1 cellular context compared by ENCODE assay signal in the genomic region with DNA sequence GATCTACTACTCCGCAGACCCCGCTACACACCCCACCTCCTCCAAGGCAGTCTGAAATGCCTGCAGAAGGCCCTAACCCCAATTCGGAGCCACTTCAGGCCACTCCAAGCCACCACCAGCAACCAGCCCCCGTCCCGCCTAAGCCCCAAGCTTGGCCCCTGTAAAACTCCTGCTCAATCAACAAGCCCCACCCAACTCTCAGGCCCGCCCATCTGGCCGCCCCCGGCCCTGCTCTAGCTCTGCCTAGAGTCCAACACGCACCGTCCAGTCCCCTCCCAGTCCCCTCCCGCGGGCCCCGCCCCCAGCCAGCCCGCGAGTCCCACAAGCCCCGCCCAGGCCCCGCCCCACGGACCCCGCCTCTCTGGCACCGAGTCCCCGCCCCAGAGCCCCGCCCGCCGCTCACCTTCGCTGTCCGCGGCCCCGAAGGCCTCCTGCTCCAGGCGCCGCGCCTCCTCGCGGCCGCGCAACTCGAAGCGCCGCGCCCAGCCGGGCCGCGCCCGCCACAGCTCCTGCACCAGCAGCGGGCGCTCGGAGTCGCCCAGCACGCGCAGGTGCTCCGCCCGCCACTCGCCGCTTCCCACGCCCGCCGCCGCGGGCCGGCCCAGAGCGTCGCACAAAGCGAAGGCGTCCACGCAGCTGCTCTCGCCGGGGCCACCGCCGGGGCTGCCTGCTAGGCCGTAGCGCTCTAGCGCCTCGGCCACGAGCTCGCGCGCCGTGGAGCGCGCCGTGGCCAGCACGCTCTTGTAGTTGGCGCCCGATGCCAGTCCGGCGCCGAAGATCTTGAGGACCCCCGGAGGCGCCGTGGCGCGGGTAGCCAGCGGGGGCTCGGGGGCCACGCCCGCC.
TF ChIP-seq lines count a peak whose summit lies in the region.

No MANE protein-coding gene starts in this region.

TF ChIP-seq in HepG2, 621 proteins besides CTCF, POLR2A, EP300 and RAD21 (continues in another document):
- TF ChIP-seq ZNF431 (CRISPR knock-in tag; IDR thresholded peaks at IDR 0.05; ENCODE audit: borderline replicate concordance, low read depth): peak; percentile 54; the same call in 1 of the 2 replicates
- 0 out of 2 replicates have a peak, but pooled peaks have one; percentile 8 for TF ChIP-seq ZNF83 (CRISPR knock-in tag; IDR thresholded peaks at IDR 0.05; ENCODE audit: borderline replicate concordance)
- TF ChIP-seq ZNF292 (CRISPR knock-in tag; IDR thresholded peaks at IDR 0.05; ENCODE audit: borderline replicate concordance, low read depth): no peak
- TF ChIP-seq TAF1 (CRISPR knock-in tag; IDR thresholded peaks at IDR 0.05): no peak
- TF ChIP-seq MATR3 (CRISPR knock-in tag; IDR thresholded peaks at IDR 0.05): no peak
- peak; percentile 95 for TF ChIP-seq TMF1 (CRISPR knock-in tag; IDR thresholded peaks at IDR 0.05; ENCODE audit: low read depth)
- TF ChIP-seq, protein P1, sequence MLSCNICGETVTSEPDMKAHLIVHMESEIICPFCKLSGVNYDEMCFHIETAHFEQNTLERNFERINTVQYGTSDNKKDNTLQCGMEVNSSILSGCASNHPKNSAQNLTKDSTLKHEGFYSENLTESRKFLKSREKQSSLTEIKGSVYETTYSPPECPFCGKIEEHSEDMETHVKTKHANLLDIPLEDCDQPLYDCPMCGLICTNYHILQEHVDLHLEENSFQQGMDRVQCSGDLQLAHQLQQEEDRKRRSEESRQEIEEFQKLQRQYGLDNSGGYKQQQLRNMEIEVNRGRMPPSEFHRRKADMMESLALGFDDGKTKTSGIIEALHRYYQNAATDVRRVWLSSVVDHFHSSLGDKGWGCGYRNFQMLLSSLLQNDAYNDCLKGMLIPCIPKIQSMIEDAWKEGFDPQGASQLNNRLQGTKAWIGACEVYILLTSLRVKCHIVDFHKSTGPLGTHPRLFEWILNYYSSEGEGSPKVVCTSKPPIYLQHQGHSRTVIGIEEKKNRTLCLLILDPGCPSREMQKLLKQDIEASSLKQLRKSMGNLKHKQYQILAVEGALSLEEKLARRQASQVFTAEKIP (CRISPR knock-in tag; IDR thresholded peaks at IDR 0.05; ENCODE audit: borderline replicate concordance): no peak
- TF ChIP-seq YY1 (IDR thresholded peaks at IDR 0.05; ENCODE audit: insufficient read depth, insufficient replicate concordance, low read depth, low read length): peak; percentile 78
- no peak for TF ChIP-seq SOX6 (IDR thresholded peaks at IDR 0.05)
- 0 out of 2 replicates have a peak, but pooled peaks have one; percentile 23 for TF ChIP-seq SOX6 (CRISPR knock-in tag; IDR thresholded peaks at IDR 0.05)
- no peak for TF ChIP-seq NAIF1 (CRISPR knock-in tag; IDR thresholded peaks at IDR 0.05; ENCODE audit: borderline replicate concordance)
- TF ChIP-seq, protein P2, sequence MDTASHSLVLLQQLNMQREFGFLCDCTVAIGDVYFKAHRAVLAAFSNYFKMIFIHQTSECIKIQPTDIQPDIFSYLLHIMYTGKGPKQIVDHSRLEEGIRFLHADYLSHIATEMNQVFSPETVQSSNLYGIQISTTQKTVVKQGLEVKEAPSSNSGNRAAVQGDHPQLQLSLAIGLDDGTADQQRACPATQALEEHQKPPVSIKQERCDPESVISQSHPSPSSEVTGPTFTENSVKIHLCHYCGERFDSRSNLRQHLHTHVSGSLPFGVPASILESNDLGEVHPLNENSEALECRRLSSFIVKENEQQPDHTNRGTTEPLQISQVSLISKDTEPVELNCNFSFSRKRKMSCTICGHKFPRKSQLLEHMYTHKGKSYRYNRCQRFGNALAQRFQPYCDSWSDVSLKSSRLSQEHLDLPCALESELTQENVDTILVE (CRISPR knock-in tag; IDR thresholded peaks at IDR 0.05): no peak
- TF ChIP-seq ZSCAN22 (CRISPR knock-in tag; IDR thresholded peaks at IDR 0.05): peak; percentile 51; the same call in 1 of the 2 replicates
- TF ChIP-seq ZMYM4 (CRISPR knock-in tag; IDR thresholded peaks at IDR 0.05): peak; percentile 38; the same call in 1 of the 2 replicates
- TF ChIP-seq NR2C2 (CRISPR knock-in tag; IDR thresholded peaks at IDR 0.05; ENCODE audit: borderline replicate concordance): peak; percentile 56; the same call in 1 of the 2 replicates
- no peak for TF ChIP-seq DMAP1 (CRISPR knock-in tag; IDR thresholded peaks at IDR 0.05)
- TF ChIP-seq, protein P3, sequence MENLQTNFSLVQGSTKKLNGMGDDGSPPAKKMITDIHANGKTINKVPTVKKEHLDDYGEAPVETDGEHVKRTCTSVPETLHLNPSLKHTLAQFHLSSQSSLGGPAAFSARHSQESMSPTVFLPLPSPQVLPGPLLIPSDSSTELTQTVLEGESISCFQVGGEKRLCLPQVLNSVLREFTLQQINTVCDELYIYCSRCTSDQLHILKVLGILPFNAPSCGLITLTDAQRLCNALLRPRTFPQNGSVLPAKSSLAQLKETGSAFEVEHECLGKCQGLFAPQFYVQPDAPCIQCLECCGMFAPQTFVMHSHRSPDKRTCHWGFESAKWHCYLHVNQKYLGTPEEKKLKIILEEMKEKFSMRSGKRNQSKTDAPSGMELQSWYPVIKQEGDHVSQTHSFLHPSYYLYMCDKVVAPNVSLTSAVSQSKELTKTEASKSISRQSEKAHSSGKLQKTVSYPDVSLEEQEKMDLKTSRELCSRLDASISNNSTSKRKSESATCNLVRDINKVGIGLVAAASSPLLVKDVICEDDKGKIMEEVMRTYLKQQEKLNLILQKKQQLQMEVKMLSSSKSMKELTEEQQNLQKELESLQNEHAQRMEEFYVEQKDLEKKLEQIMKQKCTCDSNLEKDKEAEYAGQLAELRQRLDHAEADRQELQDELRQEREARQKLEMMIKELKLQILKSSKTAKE (CRISPR knock-in tag; IDR thresholded peaks at IDR 0.05; ENCODE audit: borderline replicate concordance): no peak
- no peak for TF ChIP-seq CBX5 (CRISPR knock-in tag; IDR thresholded peaks at IDR 0.05; ENCODE audit: borderline replicate concordance)
- 0 out of 2 replicates have a peak, but pooled peaks have one; percentile 49 for TF ChIP-seq ZFP37 (CRISPR knock-in tag; IDR thresholded peaks at IDR 0.05; ENCODE audit: borderline replicate concordance)
- TF ChIP-seq AKAP8 (CRISPR knock-in tag; IDR thresholded peaks at IDR 0.05): no peak
- no peak for TF ChIP-seq FOXC1 (CRISPR knock-in tag; IDR thresholded peaks at IDR 0.05; ENCODE audit: borderline replicate concordance)
- TF ChIP-seq, protein P4, sequence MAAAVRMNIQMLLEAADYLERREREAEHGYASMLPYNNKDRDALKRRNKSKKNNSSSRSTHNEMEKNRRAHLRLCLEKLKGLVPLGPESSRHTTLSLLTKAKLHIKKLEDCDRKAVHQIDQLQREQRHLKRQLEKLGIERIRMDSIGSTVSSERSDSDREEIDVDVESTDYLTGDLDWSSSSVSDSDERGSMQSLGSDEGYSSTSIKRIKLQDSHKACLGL (CRISPR knock-in tag; IDR thresholded peaks at IDR 0.05): peak; percentile 90; the same call in 1 of the 2 replicates
- no peak; the same call in 1 of the 2 replicates for TF ChIP-seq ZNF367 (CRISPR knock-in tag; IDR thresholded peaks at IDR 0.05; ENCODE audit: borderline replicate concordance)
- TF ChIP-seq, protein P5, sequence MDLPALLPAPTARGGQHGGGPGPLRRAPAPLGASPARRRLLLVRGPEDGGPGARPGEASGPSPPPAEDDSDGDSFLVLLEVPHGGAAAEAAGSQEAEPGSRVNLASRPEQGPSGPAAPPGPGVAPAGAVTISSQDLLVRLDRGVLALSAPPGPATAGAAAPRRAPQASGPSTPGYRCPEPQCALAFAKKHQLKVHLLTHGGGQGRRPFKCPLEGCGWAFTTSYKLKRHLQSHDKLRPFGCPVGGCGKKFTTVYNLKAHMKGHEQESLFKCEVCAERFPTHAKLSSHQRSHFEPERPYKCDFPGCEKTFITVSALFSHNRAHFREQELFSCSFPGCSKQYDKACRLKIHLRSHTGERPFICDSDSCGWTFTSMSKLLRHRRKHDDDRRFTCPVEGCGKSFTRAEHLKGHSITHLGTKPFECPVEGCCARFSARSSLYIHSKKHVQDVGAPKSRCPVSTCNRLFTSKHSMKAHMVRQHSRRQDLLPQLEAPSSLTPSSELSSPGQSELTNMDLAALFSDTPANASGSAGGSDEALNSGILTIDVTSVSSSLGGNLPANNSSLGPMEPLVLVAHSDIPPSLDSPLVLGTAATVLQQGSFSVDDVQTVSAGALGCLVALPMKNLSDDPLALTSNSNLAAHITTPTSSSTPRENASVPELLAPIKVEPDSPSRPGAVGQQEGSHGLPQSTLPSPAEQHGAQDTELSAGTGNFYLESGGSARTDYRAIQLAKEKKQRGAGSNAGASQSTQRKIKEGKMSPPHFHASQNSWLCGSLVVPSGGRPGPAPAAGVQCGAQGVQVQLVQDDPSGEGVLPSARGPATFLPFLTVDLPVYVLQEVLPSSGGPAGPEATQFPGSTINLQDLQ (CRISPR knock-in tag; IDR thresholded peaks at IDR 0.05): no peak; the same call in 1 of the 2 replicates
- no peak for TF ChIP-seq KLF13 (CRISPR knock-in tag; IDR thresholded peaks at IDR 0.05)
- TF ChIP-seq RFXAP (CRISPR knock-in tag; IDR thresholded peaks at IDR 0.05; ENCODE audit: borderline replicate concordance): peak; percentile 63; the same call in 1 of the 2 replicates
- no peak for TF ChIP-seq MIER2 (CRISPR knock-in tag; IDR thresholded peaks at IDR 0.05)
- TF ChIP-seq, protein P6, sequence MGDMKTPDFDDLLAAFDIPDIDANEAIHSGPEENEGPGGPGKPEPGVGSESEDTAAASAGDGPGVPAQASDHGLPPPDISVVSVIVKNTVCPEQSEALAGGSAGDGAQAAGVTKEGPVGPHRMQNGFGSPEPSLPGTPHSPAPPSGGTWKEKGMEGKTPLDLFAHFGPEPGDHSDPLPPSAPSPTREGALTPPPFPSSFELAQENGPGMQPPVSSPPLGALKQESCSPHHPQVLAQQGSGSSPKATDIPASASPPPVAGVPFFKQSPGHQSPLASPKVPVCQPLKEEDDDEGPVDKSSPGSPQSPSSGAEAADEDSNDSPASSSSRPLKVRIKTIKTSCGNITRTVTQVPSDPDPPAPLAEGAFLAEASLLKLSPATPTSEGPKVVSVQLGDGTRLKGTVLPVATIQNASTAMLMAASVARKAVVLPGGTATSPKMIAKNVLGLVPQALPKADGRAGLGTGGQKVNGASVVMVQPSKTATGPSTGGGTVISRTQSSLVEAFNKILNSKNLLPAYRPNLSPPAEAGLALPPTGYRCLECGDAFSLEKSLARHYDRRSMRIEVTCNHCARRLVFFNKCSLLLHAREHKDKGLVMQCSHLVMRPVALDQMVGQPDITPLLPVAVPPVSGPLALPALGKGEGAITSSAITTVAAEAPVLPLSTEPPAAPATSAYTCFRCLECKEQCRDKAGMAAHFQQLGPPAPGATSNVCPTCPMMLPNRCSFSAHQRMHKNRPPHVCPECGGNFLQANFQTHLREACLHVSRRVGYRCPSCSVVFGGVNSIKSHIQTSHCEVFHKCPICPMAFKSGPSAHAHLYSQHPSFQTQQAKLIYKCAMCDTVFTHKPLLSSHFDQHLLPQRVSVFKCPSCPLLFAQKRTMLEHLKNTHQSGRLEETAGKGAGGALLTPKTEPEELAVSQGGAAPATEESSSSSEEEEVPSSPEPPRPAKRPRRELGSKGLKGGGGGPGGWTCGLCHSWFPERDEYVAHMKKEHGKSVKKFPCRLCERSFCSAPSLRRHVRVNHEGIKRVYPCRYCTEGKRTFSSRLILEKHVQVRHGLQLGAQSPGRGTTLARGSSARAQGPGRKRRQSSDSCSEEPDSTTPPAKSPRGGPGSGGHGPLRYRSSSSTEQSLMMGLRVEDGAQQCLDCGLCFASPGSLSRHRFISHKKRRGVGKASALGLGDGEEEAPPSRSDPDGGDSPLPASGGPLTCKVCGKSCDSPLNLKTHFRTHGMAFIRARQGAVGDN (CRISPR knock-in tag; IDR thresholded peaks at IDR 0.05): peak; percentile 84
- TF ChIP-seq, protein P7, sequence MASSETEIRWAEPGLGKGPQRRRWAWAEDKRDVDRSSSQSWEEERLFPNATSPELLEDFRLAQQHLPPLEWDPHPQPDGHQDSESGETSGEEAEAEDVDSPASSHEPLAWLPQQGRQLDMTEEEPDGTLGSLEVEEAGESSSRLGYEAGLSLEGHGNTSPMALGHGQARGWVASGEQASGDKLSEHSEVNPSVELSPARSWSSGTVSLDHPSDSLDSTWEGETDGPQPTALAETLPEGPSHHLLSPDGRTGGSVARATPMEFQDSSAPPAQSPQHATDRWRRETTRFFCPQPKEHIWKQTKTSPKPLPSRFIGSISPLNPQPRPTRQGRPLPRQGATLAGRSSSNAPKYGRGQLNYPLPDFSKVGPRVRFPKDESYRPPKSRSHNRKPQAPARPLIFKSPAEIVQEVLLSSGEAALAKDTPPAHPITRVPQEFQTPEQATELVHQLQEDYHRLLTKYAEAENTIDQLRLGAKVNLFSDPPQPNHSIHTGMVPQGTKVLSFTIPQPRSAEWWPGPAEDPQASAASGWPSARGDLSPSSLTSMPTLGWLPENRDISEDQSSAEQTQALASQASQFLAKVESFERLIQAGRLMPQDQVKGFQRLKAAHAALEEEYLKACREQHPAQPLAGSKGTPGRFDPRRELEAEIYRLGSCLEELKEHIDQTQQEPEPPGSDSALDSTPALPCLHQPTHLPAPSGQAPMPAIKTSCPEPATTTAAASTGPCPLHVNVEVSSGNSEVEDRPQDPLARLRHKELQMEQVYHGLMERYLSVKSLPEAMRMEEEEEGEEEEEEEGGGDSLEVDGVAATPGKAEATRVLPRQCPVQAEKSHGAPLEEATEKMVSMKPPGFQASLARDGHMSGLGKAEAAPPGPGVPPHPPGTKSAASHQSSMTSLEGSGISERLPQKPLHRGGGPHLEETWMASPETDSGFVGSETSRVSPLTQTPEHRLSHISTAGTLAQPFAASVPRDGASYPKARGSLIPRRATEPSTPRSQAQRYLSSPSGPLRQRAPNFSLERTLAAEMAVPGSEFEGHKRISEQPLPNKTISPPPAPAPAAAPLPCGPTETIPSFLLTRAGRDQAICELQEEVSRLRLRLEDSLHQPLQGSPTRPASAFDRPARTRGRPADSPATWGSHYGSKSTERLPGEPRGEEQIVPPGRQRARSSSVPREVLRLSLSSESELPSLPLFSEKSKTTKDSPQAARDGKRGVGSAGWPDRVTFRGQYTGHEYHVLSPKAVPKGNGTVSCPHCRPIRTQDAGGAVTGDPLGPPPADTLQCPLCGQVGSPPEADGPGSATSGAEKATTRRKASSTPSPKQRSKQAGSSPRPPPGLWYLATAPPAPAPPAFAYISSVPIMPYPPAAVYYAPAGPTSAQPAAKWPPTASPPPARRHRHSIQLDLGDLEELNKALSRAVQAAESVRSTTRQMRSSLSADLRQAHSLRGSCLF (CRISPR knock-in tag; IDR thresholded peaks at IDR 0.05; ENCODE audit: borderline replicate concordance): no peak
- no peak for TF ChIP-seq TEAD3 (CRISPR knock-in tag; optimal IDR thresholded peaks at IDR 0.05; ENCODE audit: borderline replicate concordance)
- TF ChIP-seq HNF4A (CRISPR knock-in tag; IDR thresholded peaks at IDR 0.05): no peak
- TF ChIP-seq, protein P8, sequence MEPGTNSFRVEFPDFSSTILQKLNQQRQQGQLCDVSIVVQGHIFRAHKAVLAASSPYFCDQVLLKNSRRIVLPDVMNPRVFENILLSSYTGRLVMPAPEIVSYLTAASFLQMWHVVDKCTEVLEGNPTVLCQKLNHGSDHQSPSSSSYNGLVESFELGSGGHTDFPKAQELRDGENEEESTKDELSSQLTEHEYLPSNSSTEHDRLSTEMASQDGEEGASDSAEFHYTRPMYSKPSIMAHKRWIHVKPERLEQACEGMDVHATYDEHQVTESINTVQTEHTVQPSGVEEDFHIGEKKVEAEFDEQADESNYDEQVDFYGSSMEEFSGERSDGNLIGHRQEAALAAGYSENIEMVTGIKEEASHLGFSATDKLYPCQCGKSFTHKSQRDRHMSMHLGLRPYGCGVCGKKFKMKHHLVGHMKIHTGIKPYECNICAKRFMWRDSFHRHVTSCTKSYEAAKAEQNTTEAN (CRISPR knock-in tag; conservative IDR thresholded peaks at IDR 0.05): peak; percentile 70; the same call in 1 of the 2 replicates
